In the genomic region with DNA sequence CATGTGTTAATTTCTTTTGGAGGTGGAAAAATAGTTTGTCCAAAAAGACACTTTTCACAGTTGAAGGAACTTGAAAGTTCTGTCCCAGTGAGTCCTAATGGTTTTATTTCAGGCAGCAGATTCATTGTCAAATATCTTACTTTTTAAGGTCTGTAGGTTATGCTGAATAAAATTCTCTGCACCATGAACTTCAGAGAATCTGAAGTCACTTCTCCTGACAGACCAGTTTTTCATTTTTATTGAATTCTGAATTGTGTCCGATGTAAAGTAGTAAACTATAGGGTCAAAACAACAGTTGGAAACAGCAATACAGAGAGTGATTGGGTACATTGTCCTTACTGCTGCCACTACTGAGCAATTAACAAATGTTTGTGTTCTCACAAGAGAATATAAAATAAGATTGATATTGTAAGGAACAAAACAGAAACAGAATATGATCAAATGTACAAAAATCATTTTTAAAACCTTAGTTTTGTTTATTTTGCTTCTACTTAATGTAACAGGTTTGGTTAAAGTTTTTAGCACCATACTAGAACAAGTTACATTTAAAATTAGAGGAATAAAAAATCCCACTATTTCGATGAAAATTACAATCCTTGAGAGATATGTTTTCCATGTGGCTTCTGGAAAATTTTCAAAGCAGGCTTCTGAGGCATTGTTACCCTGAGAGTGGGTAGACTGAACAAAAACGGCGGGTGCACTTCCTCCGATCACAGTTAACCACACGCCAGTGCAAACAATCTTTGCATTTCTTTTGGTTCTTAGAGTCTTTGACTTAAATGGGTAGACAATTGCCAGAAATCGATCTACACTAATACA, we compare ENCODE assay signal across 8 cellular contexts. TPM values are rescaled to one million over a fixed set of nuclear protein-coding genes. Genes with fewer than 3 reads are reported as not detected.
DNase-seq lines count a peak whose midpoint lies in the region; ATAC-seq lines count a peak whose summit lies in the region.

No MANE protein-coding gene starts in this region.

- DNase-seq in T-cell = peak in 28 of 34 experiments; percentile 5 to 46 (median 26)
- DNase-seq in naive B cell = no peak
- no peak for DNase-seq in NCI-H526 treated with DMSO at 0.1 percent for 48 hours (lab: John Stamatoyannopoulos, UW)
- DNase-seq in NCI-H524 (lab: John Stamatoyannopoulos, UW) = no peak
- DNase-seq in NCI-H1694 treated with DMSO at 0.1 percent for 48 hours (lab: John Stamatoyannopoulos, UW) = no peak

- H3K27me3 Mint-ChIP-seq in T-cell (no peaks in the 10 kb centered on the region), naive B cell (no peaks in the 10 kb centered on the region)

- H3K27ac ChIP-seq in BLaER1 = peak overlapping the region; percentile 75

- H3K9me3 ChIP-seq in BLaER1 (peaks cover 19% of the 10 kb centered on the region), endocrine pancreas (ENCODE audit: control insufficient read depth, low read length) (no peaks in the 10 kb centered on the region)

- H3K36me3 Mint-ChIP-seq in T-cell = peaks cover 21% of the 10 kb centered on the region
- H3K36me3 Mint-ChIP-seq in naive B cell = peaks cover 8 to 18% of the 10 kb centered on the region in 2 donors

- CTCF ChIA-PET in T-cell (lab: Charles Lee) = interaction anchor here in 1 of 2 donors (1.6 kb wide), 1 partner anchor 169 kb away, joined by 7 read pairs; no protein-coding TSS in a partner anchor

- peaks cover 46 to 52% (median 48%) of the 10 kb centered on the region in 3 donors for H3K4me1 Mint-ChIP-seq in T-cell
- peaks cover 4 to 22% (median 8%) of the 10 kb centered on the region in 3 donors for H3K4me1 Mint-ChIP-seq in naive B cell

- peak overlapping the region; percentile 94 to 98 (median 97) for H3K4me3 Mint-ChIP-seq in T-cell
- peak overlapping the region; percentile 3 to 88 (median 54) for H3K4me3 Mint-ChIP-seq in naive B cell

- H3K27me3 ChIP-seq in BLaER1 (no peaks in the 10 kb centered on the region), endocrine pancreas (ENCODE audit: control insufficient read depth, insufficient read depth, low read length) (no peaks in the 10 kb centered on the region)

- H3K27ac Mint-ChIP-seq in T-cell = peak overlapping the region; percentile 99 to 100
- H3K27ac Mint-ChIP-seq in naive B cell = peak overlapping the region in 2 of 6 donors; percentile 5 to 83

- no peaks in the 10 kb centered on the region for H4K20me1 ChIP-seq in BLaER1

- H3K4me3 ChIP-seq in BLaER1 = peak overlapping the region; percentile 68
- peak overlapping the region; percentile 95 for H3K4me3 ChIP-seq in endocrine pancreas (ENCODE audit: control insufficient read depth, insufficient read depth, low read length)

- H3K9ac ChIP-seq in BLaER1 = peak overlapping the region; percentile 80
- no peak overlapping the region for H3K9ac ChIP-seq in endocrine pancreas (ENCODE audit: control insufficient read depth, insufficient read depth, low read length)

- H3K9me3 Mint-ChIP-seq in T-cell = no peaks in the 10 kb centered on the region
- no peaks in the 10 kb centered on the region for H3K9me3 Mint-ChIP-seq in naive B cell

- H3K36me3 ChIP-seq in BLaER1 = peaks cover 32% of the 10 kb centered on the region
- H3K36me3 ChIP-seq in endocrine pancreas (ENCODE audit: control insufficient read depth, insufficient read depth, low read length) = no peaks in the 10 kb centered on the region

- peak overlapping the region; percentile 62 for H3K4me2 ChIP-seq in BLaER1

- H3K4me1 ChIP-seq in BLaER1 (peaks cover 16% of the 10 kb centered on the region), endocrine pancreas (ENCODE audit: control insufficient read depth, insufficient read depth, low read length) (peaks cover 9% of the 10 kb centered on the region)

- peak; percentile 78 to 87 (median 86) for ATAC-seq in T-cell (replicated peaks in 1 of 4)
- no peak for ATAC-seq in naive B cell (ENCODE audit: low read depth in 2 of 2)
- no peak for ATAC-seq in GM18520 (IDR thresholded peaks at IDR 0.05; ENCODE audit: unreplicated experiment)

- POLR2A ChIA-PET in T-cell (lab: Charles Lee) = no interaction called here

RNA-seq across cellular contexts. Expression of gene LPAR6, which starts 1.4 kb away (rescaled TPM):
- 10 to 100 TPM; 36.0 to 93.5 (median 62.7) TPM for total RNA-seq in T-cell
- 1 to 10 TPM; 1.2 to 4.6 (median 2.7) TPM for polyA plus RNA-seq in naive B cell (ENCODE audit: low read depth in 6 of 6)

Comparison
In these comparisons a context has a peak if more than half of its experiments do, and no peak if none do; other contexts are left out.
1. ATAC-seq: peak in T-cell (4 of 4); none in naive B cell (0 of 2) and GM18520 (single experiment).
2. DNase-seq: peak in T-cell (28 of 34); none in naive B cell (single experiment), NCI-H526 treated with DMSO at 0.1 percent for 48 hours (single experiment), NCI-H524 (0 of 2) and NCI-H1694 treated with DMSO at 0.1 percent for 48 hours (single experiment).